8 cellular contexts compared by ENCODE assay signal in the genomic region with DNA sequence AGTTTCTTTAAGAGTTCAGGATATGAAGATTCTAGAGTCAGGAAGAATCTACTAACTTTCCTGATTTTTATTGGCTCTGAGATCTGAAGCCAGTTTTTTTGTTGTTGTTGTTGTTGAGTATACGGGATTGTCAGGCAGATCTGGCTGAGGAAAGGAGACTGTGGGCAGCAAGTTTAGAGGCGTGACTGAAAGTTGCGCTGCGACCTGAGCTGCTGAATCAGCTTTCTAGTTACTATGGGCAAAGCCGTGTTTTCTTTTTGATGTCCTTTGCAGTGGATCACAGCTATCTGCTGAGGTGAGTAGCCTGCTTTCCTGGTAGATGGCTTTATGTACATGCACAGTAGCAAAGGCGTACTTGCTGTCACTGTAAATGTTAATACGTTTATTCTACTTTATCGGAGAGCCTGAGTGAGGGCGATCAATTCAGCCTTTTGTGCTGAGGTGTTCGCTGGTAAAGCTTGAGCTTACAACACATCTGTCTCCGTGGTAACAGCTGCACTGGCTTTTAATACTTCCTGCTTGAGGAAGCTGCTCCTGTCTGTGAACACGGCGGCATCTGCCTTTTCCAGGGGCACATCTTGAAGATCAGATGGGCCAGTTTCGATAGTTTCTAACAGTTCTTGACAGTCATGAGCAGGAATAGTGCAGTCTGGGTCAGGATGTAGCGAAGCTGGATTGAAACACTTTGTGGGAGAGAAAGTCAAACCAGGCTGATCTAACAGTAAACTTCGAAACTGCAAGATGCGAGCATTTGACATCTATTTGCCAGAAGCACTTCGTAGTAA.
DNase-seq lines count a peak whose midpoint lies in the region; ATAC-seq and TF ChIP-seq lines count a peak whose summit lies in the region.
"Not testable (repeated sequence)": the region's sequence is repeated elsewhere in the genome, so short reads cannot be mapped to it uniquely, and the experiment has no call there.

No MANE protein-coding gene starts in this region.

- not testable (repeated sequence) for TF ChIP-seq CTCF in epithelial cell of esophagus (IDR thresholded peaks at IDR 0.05; ENCODE audit: insufficient read depth, low read depth, low read length, missing control alignments); vagina (IDR thresholded peaks at IDR 0.05)

- peak; percentile 56 for DNase-seq in HT-29 (ENCODE audit: low spot score)
- peak; percentile 72 for DNase-seq in SW480 (ENCODE audit: low spot score)
- peak; percentile 64 for DNase-seq in activated CD4-positive, alpha-beta memory T cell treated with anti-CD3 and anti-CD28 coated beads, Interleukin-2, amount 10 ng/mL, durations not matched to agents 7 days and 5 days
- not testable (repeated sequence) for DNase-seq in activated naive CD4-positive, alpha-beta T cell treated with anti-CD3 and anti-CD28 coated beads, Interleukin-2, amount 50 U/mL, for 72 hours (ENCODE audit: low spot score in 2 of 2); vagina (ENCODE audit: extremely low spot score in 2 of 2)
- DNase-seq in epithelial cell of esophagus (ENCODE audit: low read depth), result peak; percentile 20
- DNase-seq in naive thymus-derived CD4-positive, alpha-beta T cell, result peak in 6 of 9 donors; percentile 29 to 52 (median 44)
- DNase-seq in stimulated activated CD4-positive, alpha-beta T cell treated with anti-CD3 and anti-CD28 coated beads, Interleukin-15, amount 100 ng/mL, for 24 hours, result peak; percentile 58

- peak overlapping the region; percentile 80 for H3K4me3 Mint-ChIP-seq in activated CD4-positive, alpha-beta memory T cell treated with anti-CD3 and anti-CD28 coated beads, Interleukin-2, amount 10 ng/mL, durations not matched to agents 7 days and 5 days
- peak overlapping the region; percentile 72 to 96 (median 88) for H3K4me3 Mint-ChIP-seq in naive thymus-derived CD4-positive, alpha-beta T cell

- peak overlapping the region; percentile 67 for H3K27ac ChIP-seq in naive thymus-derived CD4-positive, alpha-beta T cell (ENCODE audit: low read depth, low read length)
- H3K27ac ChIP-seq in vagina, result peak overlapping the region; percentile 44

- H3K4me1 ChIP-seq in naive thymus-derived CD4-positive, alpha-beta T cell (ENCODE audit: control insufficient read depth in 2 of 2, insufficient read depth in 2 of 2, low read length in 2 of 2); vagina: not testable (repeated sequence)

- not testable (repeated sequence) for H3K27me3 ChIP-seq in naive thymus-derived CD4-positive, alpha-beta T cell (ENCODE audit: control insufficient read depth in 2 of 2, insufficient read depth in 2 of 2, low read length in 2 of 2); vagina

- POLR2A ChIA-PET in activated CD4-positive, alpha-beta memory T cell treated with anti-CD3 and anti-CD28 coated beads, Interleukin-2, amount 10 ng/mL, durations not matched to agents 7 days and 5 days (lab: Charles Lee), result interaction anchor here (0.7 to 1.2 kb wide), 3 partner anchors 12 to 156 kb away, joined by 3 read pairs; no protein-coding TSS in a partner anchor
- POLR2A ChIA-PET in naive thymus-derived CD4-positive, alpha-beta T cell (lab: Charles Lee), result not testable (repeated sequence)

- peak overlapping the region; percentile 99 for H3K27ac Mint-ChIP-seq in activated CD4-positive, alpha-beta memory T cell treated with anti-CD3 and anti-CD28 coated beads, Interleukin-2, amount 10 ng/mL, durations not matched to agents 7 days and 5 days
- peak overlapping the region; percentile 31 to 81 for H3K27ac Mint-ChIP-seq in activated naive CD4-positive, alpha-beta T cell treated with anti-CD3 and anti-CD28 coated beads, Interleukin-2, amount 50 U/mL, for 72 hours
- peak overlapping the region; percentile 92 to 98 (median 95) for H3K27ac Mint-ChIP-seq in naive thymus-derived CD4-positive, alpha-beta T cell

- not testable (repeated sequence) for H3K36me3 ChIP-seq in naive thymus-derived CD4-positive, alpha-beta T cell (ENCODE audit: control insufficient read depth in 2 of 3, insufficient read depth in 3 of 3, low read length in 3 of 3); vagina

- ATAC-seq in activated naive CD4-positive, alpha-beta T cell treated with anti-CD3 and anti-CD28 coated beads, Interleukin-2, amount 50 U/mL, for 72 hours; naive thymus-derived CD4-positive, alpha-beta T cell: not testable (repeated sequence)

- not testable (repeated sequence) for H3K36me3 Mint-ChIP-seq in activated CD4-positive, alpha-beta memory T cell treated with anti-CD3 and anti-CD28 coated beads, Interleukin-2, amount 10 ng/mL, durations not matched to agents 7 days and 5 days (ENCODE audit: low read depth); activated naive CD4-positive, alpha-beta T cell treated with anti-CD3 and anti-CD28 coated beads, Interleukin-2, amount 50 U/mL, for 72 hours; naive thymus-derived CD4-positive, alpha-beta T cell

- H3K27me3 Mint-ChIP-seq in activated CD4-positive, alpha-beta memory T cell treated with anti-CD3 and anti-CD28 coated beads, Interleukin-2, amount 10 ng/mL, durations not matched to agents 7 days and 5 days, result not testable (repeated sequence)
- peaks cover 0 to 13% (median 0%) of the 10 kb centered on the region in 5 donors for H3K27me3 Mint-ChIP-seq in naive thymus-derived CD4-positive, alpha-beta T cell

- not testable (repeated sequence) for H3K9me3 ChIP-seq in naive thymus-derived CD4-positive, alpha-beta T cell (ENCODE audit: control insufficient read depth in 2 of 3, low read length in 3 of 3); vagina

- not testable (repeated sequence) for H3K4me3 ChIP-seq in epithelial cell of esophagus (ENCODE audit: low read length)
- peak overlapping the region; percentile 45 for H3K4me3 ChIP-seq in naive thymus-derived CD4-positive, alpha-beta T cell (ENCODE audit: low read length)
- peak overlapping the region; percentile 8 to 16 for H3K4me3 ChIP-seq in vagina

- peaks cover 29% of the 10 kb centered on the region for H3K4me1 Mint-ChIP-seq in activated CD4-positive, alpha-beta memory T cell treated with anti-CD3 and anti-CD28 coated beads, Interleukin-2, amount 10 ng/mL, durations not matched to agents 7 days and 5 days
- H3K4me1 Mint-ChIP-seq in naive thymus-derived CD4-positive, alpha-beta T cell, result peaks cover 9 to 60% (median 33%) of the 10 kb centered on the region in 7 donors

- CTCF ChIA-PET in activated CD4-positive, alpha-beta memory T cell treated with anti-CD3 and anti-CD28 coated beads, Interleukin-2, amount 10 ng/mL, durations not matched to agents 7 days and 5 days (lab: Charles Lee), result interaction anchor here (1.5 to 2.3 kb wide), 3 partner anchors 71 to 321 kb away, joined by 3 to 13 read pairs (median 4); no protein-coding TSS in a partner anchor
- CTCF ChIA-PET in naive thymus-derived CD4-positive, alpha-beta T cell (lab: Charles Lee), result interaction anchor here (1.2 kb wide), 1 partner anchor 71 kb away, joined by 5 read pairs; no protein-coding TSS in a partner anchor

- not testable (repeated sequence) for H3K9me3 Mint-ChIP-seq in activated CD4-positive, alpha-beta memory T cell treated with anti-CD3 and anti-CD28 coated beads, Interleukin-2, amount 10 ng/mL, durations not matched to agents 7 days and 5 days; activated naive CD4-positive, alpha-beta T cell treated with anti-CD3 and anti-CD28 coated beads, Interleukin-2, amount 50 U/mL, for 72 hours; naive thymus-derived CD4-positive, alpha-beta T cell

- intact Hi-C loops in naive thymus-derived CD4-positive, alpha-beta T cell (cut with micrococcal nuclease); vagina (cut with DNase I): not testable (repeated sequence)

- TF ChIP-seq POLR2A in vagina (IDR thresholded peaks at IDR 0.05), result not testable (repeated sequence)
